30 cellular contexts compared by ENCODE assay signal in the genomic region with DNA sequence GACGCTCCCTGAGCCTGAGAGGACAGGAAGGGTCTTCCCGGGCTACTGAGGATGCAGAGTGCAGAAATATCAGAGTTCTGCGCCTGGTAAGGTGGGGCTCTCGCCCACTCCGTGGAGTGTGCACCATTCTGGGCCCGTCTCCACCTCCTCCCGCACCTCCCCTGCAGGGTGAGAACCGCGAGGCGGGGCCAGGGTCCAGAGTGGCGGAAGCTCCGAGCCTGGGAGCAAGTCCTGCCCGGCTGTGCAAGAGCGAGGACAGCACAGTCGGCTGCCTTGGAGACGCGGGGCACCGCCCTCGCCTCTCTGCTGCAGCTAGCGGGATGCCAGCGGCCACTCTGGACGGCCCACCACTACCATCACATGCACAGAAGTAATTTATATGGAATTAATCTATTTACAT.
"Had no signal": no experiment of that assay in that cellular context is flagged by ENCODE, and none has a peak within 500 bp of the region (broad histone marks: within the 10 kb centered on the region; RNA-seq: fewer than 3 reads in every experiment).

No MANE protein-coding gene starts in this region.

- H3K36me3 Mint-ChIP-seq: activated naive CD8-positive, alpha-beta T cell treated with anti-CD3 and anti-CD28 coated beads for 36 hours; immature natural killer cell; stimulated activated naive B cell treated with anti-CD40 and anti-IgM and Interleukin-4, amounts not matched to agents 10 μg/mL and 1 μg/mL and 100 μg/mL, for 72 hours had no signal

- H3K36me3 ChIP-seq: adrenal gland, gastrocnemius medialis, lower lobe of right lung, sigmoid colon, stomach, suprapubic skin, tibial artery had no signal

- H3K27ac ChIP-seq: adrenal gland, body of pancreas, coronary artery, dorsolateral prefrontal cortex, gastrocnemius medialis, hepatocyte, lower lobe of right lung, sigmoid colon, stomach, suprapubic skin, tibial artery had no signal

- H3K9me3 Mint-ChIP-seq: stimulated activated naive B cell treated with anti-CD40 and anti-IgM and Interleukin-4, amounts not matched to agents 10 μg/mL and 1 μg/mL and 100 μg/mL, for 72 hours had no signal

- DNase-seq: activated CD4-positive, alpha-beta T cell treated with anti-CD3 and anti-CD28 coated beads for 1 hour; activated CD4-positive, alpha-beta T cell treated with anti-CD3 and anti-CD28 coated beads, Interleukin-2, amount 50 U/mL, for 1 hour; activated CD8-positive, alpha-beta T cell treated with anti-CD3 and anti-CD28 coated beads for 36 hours; activated naive CD4-positive, alpha-beta T cell; activated naive CD8-positive, alpha-beta T cell treated with anti-CD3 and anti-CD28 coated beads for 36 hours; activated T-cell treated with anti-CD3 and anti-CD28 coated beads, Interleukin-2, amount 50 U/mL, for 4 hours; adrenal gland; aorta; cerebellar nuclear complex; dorsolateral prefrontal cortex; effector memory CD8-positive, alpha-beta T cell; erythroblast; gastrocnemius medialis; immature natural killer cell; lower lobe of right lung; sigmoid colon; small intestine; stimulated activated CD4-positive, alpha-beta T cell treated with anti-CD3 and anti-CD28 coated beads, Interleukin-1b, Interleukin-23, amount 100 ng/mL, for 48 hours; stimulated activated CD4-positive, alpha-beta T cell treated with anti-CD3 and anti-CD28 coated beads, Interleukin-4, amount 100 ng/mL, for 4 hours; stimulated activated CD8-positive, alpha-beta memory T cell treated with anti-CD3 and anti-CD28 coated beads, Interleukin-4, amount 100 ng/mL, for 48 hours; stimulated activated naive B cell treated with anti-CD40 and anti-IgM and Interleukin-4, amounts not matched to agents 10 μg/mL and 1 μg/mL and 100 μg/mL, for 72 hours; stomach; T-helper 17 cell; tibial artery had no signal

- H3K9me3 ChIP-seq: adrenal gland, body of pancreas, gastrocnemius medialis, lower lobe of right lung, suprapubic skin, tibial artery had no signal

- H3K27ac Mint-ChIP-seq: activated CD8-positive, alpha-beta T cell treated with anti-CD3 and anti-CD28 coated beads for 36 hours; activated naive CD8-positive, alpha-beta T cell treated with anti-CD3 and anti-CD28 coated beads for 36 hours; activated T-helper 17 cell treated with anti-CD3 and anti-CD28 coated beads, Interleukin-2, amount 50 U/mL, for 72 hours; effector memory CD8-positive, alpha-beta T cell; immature natural killer cell; natural killer cell treated with Interleukin-12 subunit alpha and Interleukin-12 subunit beta and Interleukin-15 and Interleukin-18, amount 100 ng/mL, for 72 hours; stimulated activated naive B cell treated with anti-CD40 and anti-IgM and Interleukin-4, amounts not matched to agents 10 μg/mL and 1 μg/mL and 100 μg/mL, for 72 hours; T-helper 17 cell had no signal

- H3K4me1 ChIP-seq: adrenal gland, body of pancreas, gastrocnemius medialis, lower lobe of right lung, sigmoid colon, stomach, suprapubic skin, tibial artery had no signal

- H3K27me3 Mint-ChIP-seq: activated CD8-positive, alpha-beta T cell treated with anti-CD3 and anti-CD28 coated beads for 36 hours; activated naive CD8-positive, alpha-beta T cell treated with anti-CD3 and anti-CD28 coated beads for 36 hours; activated T-helper 17 cell treated with anti-CD3 and anti-CD28 coated beads, Interleukin-2, amount 50 U/mL, for 72 hours; effector memory CD8-positive, alpha-beta T cell; natural killer cell treated with Interleukin-12 subunit alpha and Interleukin-12 subunit beta and Interleukin-15 and Interleukin-18, amount 100 ng/mL, for 72 hours; stimulated activated naive B cell treated with anti-CD40 and anti-IgM and Interleukin-4, amounts not matched to agents 10 μg/mL and 1 μg/mL and 100 μg/mL, for 72 hours; T-helper 17 cell had no signal

- H3K4me3 ChIP-seq: adrenal gland, body of pancreas, coronary artery, dorsolateral prefrontal cortex, gastrocnemius medialis, hepatocyte, lower lobe of right lung, sigmoid colon, stomach, suprapubic skin, tibial artery had no signal

- H3K4me1 Mint-ChIP-seq: activated naive CD8-positive, alpha-beta T cell treated with anti-CD3 and anti-CD28 coated beads for 36 hours; activated T-helper 17 cell treated with anti-CD3 and anti-CD28 coated beads, Interleukin-2, amount 50 U/mL, for 72 hours; immature natural killer cell; stimulated activated naive B cell treated with anti-CD40 and anti-IgM and Interleukin-4, amounts not matched to agents 10 μg/mL and 1 μg/mL and 100 μg/mL, for 72 hours; T-helper 17 cell had no signal

- H3K4me3 Mint-ChIP-seq: activated CD8-positive, alpha-beta T cell treated with anti-CD3 and anti-CD28 coated beads for 36 hours; activated naive CD8-positive, alpha-beta T cell treated with anti-CD3 and anti-CD28 coated beads for 36 hours; activated T-cell treated with anti-CD3 and anti-CD28 coated beads, Interleukin-2, amount 50 U/mL, for 4 hours; activated T-helper 17 cell treated with anti-CD3 and anti-CD28 coated beads, Interleukin-2, amount 50 U/mL, for 72 hours; effector memory CD8-positive, alpha-beta T cell; immature natural killer cell; natural killer cell treated with Interleukin-12 subunit alpha and Interleukin-12 subunit beta and Interleukin-15 and Interleukin-18, amount 100 ng/mL, for 72 hours; stimulated activated naive B cell treated with anti-CD40 and anti-IgM and Interleukin-4, amounts not matched to agents 10 μg/mL and 1 μg/mL and 100 μg/mL, for 72 hours; T-helper 17 cell had no signal

- ATAC-seq: activated CD8-positive, alpha-beta T cell treated with anti-CD3 and anti-CD28 coated beads for 36 hours; activated T-cell treated with anti-CD3 and anti-CD28 coated beads, Interleukin-2, amount 50 U/mL, for 4 hours; activated T-helper 17 cell treated with anti-CD3 and anti-CD28 coated beads, Interleukin-2, amount 50 U/mL, for 72 hours; body of pancreas; effector memory CD8-positive, alpha-beta T cell; gastrocnemius medialis; stimulated activated naive B cell treated with anti-CD40 and anti-IgM and Interleukin-4, amounts not matched to agents 10 μg/mL and 1 μg/mL and 100 μg/mL, for 72 hours; T-helper 17 cell had no signal

- H3K27me3 ChIP-seq: adrenal gland, body of pancreas, dorsolateral prefrontal cortex, gastrocnemius medialis, hepatocyte, sigmoid colon, stomach, suprapubic skin, tibial artery had no signal
